ENCODE assay signal across 16 cellular contexts in the genomic region with DNA sequence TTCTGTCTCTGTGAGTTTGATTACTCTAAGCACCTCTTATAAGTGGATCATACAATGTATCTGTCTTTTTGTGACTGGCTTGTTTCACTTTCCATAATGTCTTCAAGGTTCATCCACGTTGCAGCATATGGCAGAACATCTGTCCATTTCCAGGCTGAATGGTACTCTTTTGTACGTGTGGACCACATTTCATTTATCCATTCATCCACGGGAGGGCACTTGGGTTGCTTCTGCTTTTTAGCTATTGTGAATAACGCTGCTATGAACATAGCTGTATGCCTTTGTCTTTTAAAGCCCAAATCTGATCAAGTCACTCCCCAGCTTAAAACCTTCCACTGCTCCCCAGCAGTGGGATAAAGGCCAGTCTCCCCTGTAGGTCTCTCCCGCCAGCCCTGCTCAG. TPM values are rescaled to one million over a fixed set of nuclear protein-coding genes. Genes with fewer than 3 reads are reported as not detected.
A peak's percentile ranks its signal among the peaks of the same experiment; 100 is the strongest.
DNase-seq lines count a peak whose midpoint lies in the region; ATAC-seq and TF ChIP-seq lines count a peak whose summit lies in the region.
"Had no signal": no experiment of that assay in that cellular context is flagged by ENCODE, and none has a peak within 500 bp of the region (broad histone marks: within the 10 kb centered on the region; RNA-seq: fewer than 3 reads in every experiment).

No MANE protein-coding gene starts in this region.

- no peak for TF ChIP-seq POLR2A in right lobe of liver (IDR thresholded peaks at IDR 0.05)
- TF ChIP-seq POLR2A in upper lobe of left lung (IDR thresholded peaks at IDR 0.05) = no peak

- intact Hi-C loops in right lobe of liver (cut with DNase I) = no loop called here

- peak; percentile 46 for DNase-seq in EL
- DNase-seq in RWPE1 (ENCODE audit: low spot score) = no peak
- no peak for DNase-seq in right lobe of liver
- no peak for DNase-seq in upper lobe of left lung
- DNase-seq in activated CD4-positive, alpha-beta T cell treated with anti-CD3 and anti-CD28 coated beads for 48 hours = no peak
- DNase-seq: activated T-cell treated with anti-CD3 and anti-CD28 coated beads for 4 hours; amniotic stem cell; CD8-positive, alpha-beta T cell; natural killer cell; stimulated activated naive CD8-positive, alpha-beta T cell treated with anti-CD3 and anti-CD28 coated beads, Interleukin-15, amount 100 ng/mL, for 72 hours had no signal

- TF ChIP-seq EP300 in upper lobe of left lung (IDR thresholded peaks at IDR 0.05) = no peak

- 81% methylated on average over 5 of the region's 5 CpGs for WGBS in right lobe of liver (ENCODE audit: insufficient coverage, low coverage, low lambda C conversion rate, missing lambda C conversion rate)
- 71 to 75% methylated on average over 5 of the region's 5 CpGs for WGBS in upper lobe of left lung, 2 donors

- ATAC-seq in HG03432 (IDR thresholded peaks at IDR 0.05; ENCODE audit: unreplicated experiment) = peak; percentile 32
- no peak for ATAC-seq in right lobe of liver
- no peak for ATAC-seq in GM21390 (IDR thresholded peaks at IDR 0.05; ENCODE audit: unreplicated experiment)
- no peak for ATAC-seq in GM21381 (IDR thresholded peaks at IDR 0.05; ENCODE audit: unreplicated experiment)
- no peak for ATAC-seq in upper lobe of left lung (ENCODE audit: low FRiP score in 2 of 2)
- ATAC-seq: CD8-positive, alpha-beta T cell; natural killer cell; sciatic nerve; stimulated activated naive CD8-positive, alpha-beta T cell treated with anti-CD3 and anti-CD28 coated beads, Interleukin-15, amount 100 ng/mL, for 72 hours; WTC11 had no signal

- H3K4me1 ChIP-seq in right lobe of liver (peaks cover 0 to 40% (median 20%) of the 10 kb centered on the region in 4 donors), upper lobe of left lung (peaks cover 12 to 44% (median 27%) of the 10 kb centered on the region in 4 donors)

- H3K4me3 ChIP-seq in right lobe of liver = no peak overlapping the region
- no peak overlapping the region for H3K4me3 ChIP-seq in upper lobe of left lung

- no peak for TF ChIP-seq CTCF in RWPE1 (conservative IDR thresholded peaks at IDR 0.05; ENCODE audit: low read depth)
- TF ChIP-seq CTCF in right lobe of liver (IDR thresholded peaks at IDR 0.05) = no peak
- TF ChIP-seq CTCF in upper lobe of left lung (IDR thresholded peaks at IDR 0.05) = no peak

- CTCF ChIA-PET in RWPE1 (lab: Yijun Ruan, JAX) = interaction anchor here (0.5 to 0.7 kb wide), 3 partner anchors 21 to 205 kb away, joined by 3 to 4 read pairs (median 3); no protein-coding TSS in a partner anchor

- H3K9me3 ChIP-seq in right lobe of liver = no peaks in the 10 kb centered on the region
- no peaks in the 10 kb centered on the region for H3K9me3 ChIP-seq in upper lobe of left lung

- H3K27me3 ChIP-seq in right lobe of liver = no peaks in the 10 kb centered on the region
- no peaks in the 10 kb centered on the region for H3K27me3 ChIP-seq in upper lobe of left lung

- no peaks in the 10 kb centered on the region for H3K36me3 ChIP-seq in right lobe of liver
- H3K36me3 ChIP-seq in upper lobe of left lung = peaks cover 0 to 4% (median 0%) of the 10 kb centered on the region in 4 donors

- H3K27ac ChIP-seq in RWPE1 (peak overlapping the region; percentile 72), right lobe of liver (peak overlapping the region in 2 of 3 donors; percentile 85 to 88), upper lobe of left lung (no peak overlapping the region)
- H3K27ac ChIP-seq: HL-60 had no signal

- POLR2A ChIA-PET in RWPE1 (lab: Yijun Ruan, JAX; ENCODE audit: low non-redundant PET) = no interaction called here

RNA-seq across cellular contexts. Expression of a gene that starts 31.5 kb away (rescaled TPM):
- 100 to 1,000 TPM in 1 of 6 experiments, 10 to 100 TPM in 5; 59.3 to 127 (median 93.7) TPM for total RNA-seq in right lobe of liver
- 100 to 1,000 TPM in 2 of 6 donors, 10 to 100 TPM in 4; 58.7 to 110 (median 93.2) TPM for total RNA-seq in upper lobe of left lung
- total RNA-seq: CD8-positive, alpha-beta T cell; natural killer cell had no signal

Comparison
In these comparisons a context has a peak if more than half of its experiments do, and no peak if none do; other contexts are left out.
1. H3K27ac ChIP-seq: peak in RWPE1 (single experiment) and right lobe of liver (2 of 3); none in upper lobe of left lung (0 of 4).